ENCODE assay signal across 8 cellular contexts in genomic region chr20:45791668-45792512, GRCh38. TPM values are rescaled to one million over a fixed set of nuclear protein-coding genes. Genes with fewer than 3 reads are reported as not detected.
DNase-seq lines count a peak whose midpoint lies in the region; ATAC-seq and TF ChIP-seq lines count a peak whose summit lies in the region.

Gene DNTTIP1 (plus strand): TSS chr20:45791954. CDS start chr20:45792005, 51 bp downstream.
Gene WFDC3 (minus strand): TSS chr20:45791883. CDS start chr20:45789975, 1,908 bp downstream.

- no peaks in the 10 kb centered on the region for H3K27me3 Mint-ChIP-seq in activated CD4-positive, alpha-beta T cell treated with anti-CD3 and anti-CD28 coated beads, Interleukin-2, amount 10 ng/mL, durations not matched to agents 24 days and 14 days

- H3K4me1 Mint-ChIP-seq in activated CD4-positive, alpha-beta T cell treated with anti-CD3 and anti-CD28 coated beads, Interleukin-2, amount 10 ng/mL, durations not matched to agents 24 days and 14 days: peaks cover 19% of the 10 kb centered on the region

- DNase-seq in AG20443 (ENCODE audit: low spot score) (peak; percentile 96), NCI-H510A (lab: John Stamatoyannopoulos, UW) (peak; percentile 76), coronary artery (ENCODE audit: low spot score) (peak; percentile 93), left kidney (ENCODE audit: low read depth, low spot score) (peak; percentile 98)
- peak; percentile 97 for DNase-seq in activated CD4-positive, alpha-beta T cell treated with anti-CD3 and anti-CD28 coated beads, Interleukin-2, amount 10 ng/mL, durations not matched to agents 24 days and 14 days
- peak; percentile 76 to 83 for DNase-seq in stimulated activated CD4-positive, alpha-beta T cell treated with anti-CD3 and anti-CD28 coated beads, Interleukin-1b, Interleukin-23, amount 100 ng/mL, for 4 hours (ENCODE audit: low read depth in 2 of 2)

- peak within 1 kb of the TSS; percentile 98 for H3K4me3 ChIP-seq in coronary artery

- H3K27ac ChIP-seq in coronary artery: peak within 1 kb of the TSS; percentile 93 to 97

- intact Hi-C loops in activated CD4-positive, alpha-beta T cell treated with anti-CD3 and anti-CD28 coated beads, Interleukin-2, amount 10 ng/mL, durations not matched to agents 24 days and 14 days (cut with micrococcal nuclease): loop anchor here (5.0 kb wide), 1 partner anchor 435 kb away; no protein-coding TSS in a partner anchor

- peak within 1 kb of the TSS; percentile 82 for H3K4me3 Mint-ChIP-seq in activated CD4-positive, alpha-beta T cell treated with anti-CD3 and anti-CD28 coated beads, Interleukin-2, amount 10 ng/mL, durations not matched to agents 24 days and 14 days

- peaks cover 27% of the 10 kb centered on the region for H3K36me3 Mint-ChIP-seq in activated CD4-positive, alpha-beta T cell treated with anti-CD3 and anti-CD28 coated beads, Interleukin-2, amount 10 ng/mL, durations not matched to agents 24 days and 14 days (ENCODE audit: low read depth)

- TF ChIP-seq CTCF in coronary artery (IDR thresholded peaks at IDR 0.05): no peak

- ATAC-seq in GM19043 (IDR thresholded peaks at IDR 0.05; ENCODE audit: low read depth, unreplicated experiment) (peak; percentile 78), HG03354 (IDR thresholded peaks at IDR 0.05; ENCODE audit: poor library complexity, severe bottlenecking, unreplicated experiment) (peak; percentile 86)

- H3K27ac Mint-ChIP-seq in activated CD4-positive, alpha-beta T cell treated with anti-CD3 and anti-CD28 coated beads, Interleukin-2, amount 10 ng/mL, durations not matched to agents 24 days and 14 days: peak within 1 kb of the TSS; percentile 94

- no peaks in the 10 kb centered on the region for H3K9me3 Mint-ChIP-seq in activated CD4-positive, alpha-beta T cell treated with anti-CD3 and anti-CD28 coated beads, Interleukin-2, amount 10 ng/mL, durations not matched to agents 24 days and 14 days

RNA-seq across cellular contexts. Expression of gene DNTTIP1, which starts in this region (rescaled TPM):
- 31.9 and 35.3 TPM in 2 replicates for total RNA-seq in activated CD4-positive, alpha-beta T cell treated with anti-CD3 and anti-CD28 coated beads, Interleukin-2, amount 10 ng/mL, durations not matched to agents 24 days and 14 days

RNA-seq across cellular contexts. Expression of gene WFDC3, which starts in this region (rescaled TPM):
- total RNA-seq in activated CD4-positive, alpha-beta T cell treated with anti-CD3 and anti-CD28 coated beads, Interleukin-2, amount 10 ng/mL, durations not matched to agents 24 days and 14 days: not detected in 2 replicates

Comparison
In these comparisons a context has a peak if more than half of its experiments do, and no peak if none do; other contexts are left out.
1. Peak in every context shown above with its lines: DNase-seq, ATAC-seq, H3K4me3 ChIP-seq and H3K27ac ChIP-seq.